Comparison of ENCODE assay signal across 14 cellular contexts in the genomic region with DNA sequence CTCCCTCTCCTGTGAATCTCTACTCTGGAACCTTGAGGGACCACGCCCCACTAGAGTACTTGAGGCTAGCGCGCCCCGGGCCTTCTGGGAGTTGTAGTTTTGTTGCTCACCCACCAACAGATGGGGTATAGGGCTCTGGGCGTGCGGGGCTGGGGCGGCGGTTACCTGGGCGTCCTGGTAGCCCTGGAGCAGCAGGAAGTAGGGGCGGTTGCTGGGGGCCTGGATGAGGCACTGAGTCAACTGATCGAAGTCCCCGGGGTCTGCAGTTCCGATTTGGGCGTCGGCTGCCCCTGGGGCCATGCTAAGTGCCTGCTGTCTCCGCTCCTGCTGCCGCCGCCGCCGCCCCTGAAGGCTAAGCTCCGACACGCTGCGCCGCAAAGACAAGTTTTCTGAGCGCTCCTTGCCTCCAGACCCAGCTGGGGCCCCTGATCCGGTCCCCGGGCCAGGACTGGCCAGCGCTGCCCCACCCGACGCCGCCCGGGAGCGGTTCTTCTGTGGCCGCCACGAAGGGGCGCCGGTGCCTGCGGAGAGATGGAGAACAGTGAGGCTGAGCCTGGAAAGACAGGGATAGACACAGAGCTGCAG. TPM values are rescaled to one million over a fixed set of nuclear protein-coding genes. Genes with fewer than 3 reads are reported as not detected.
DNase-seq lines count a peak whose midpoint lies in the region; ATAC-seq, FAIRE-seq and TF ChIP-seq lines count a peak whose summit lies in the region.
"Had no signal": no experiment of that assay in that cellular context is flagged by ENCODE, and none has a peak within 500 bp of the region (broad histone marks: within the 10 kb centered on the region; RNA-seq: fewer than 3 reads in every experiment).

No MANE protein-coding gene starts in this region.

- no peak overlapping the region for H3K27ac ChIP-seq in small intestine (ENCODE audit: low read depth in 1 of 2, low read length in 1 of 2)
- H3K27ac ChIP-seq in spleen = no peak overlapping the region

- TF ChIP-seq POLR2A in spleen (IDR thresholded peaks at IDR 0.05) = no peak

- H3K27me3 ChIP-seq in small intestine (ENCODE audit: control insufficient read depth in 2 of 2, insufficient read depth in 2 of 2, low read length in 2 of 2) = no peaks in the 10 kb centered on the region
- peaks cover 0 to 12% (median 11%) of the 10 kb centered on the region in 7 donors for H3K27me3 ChIP-seq in spleen (replicated peaks in 1 of 7)

- H3K9me3 ChIP-seq in small intestine (ENCODE audit: control insufficient read depth, low read depth) (no peaks in the 10 kb centered on the region), spleen (no peaks in the 10 kb centered on the region)

- peaks cover 0 to 8% of the 10 kb centered on the region in 2 donors for H3K4me1 ChIP-seq in small intestine (ENCODE audit: control insufficient read depth in 2 of 2, insufficient read depth in 1 of 2, low read depth in 1 of 2, low read length in 1 of 2)
- H3K4me1 ChIP-seq in spleen = peaks cover 0 to 36% (median 22%) of the 10 kb centered on the region in 6 donors

- H3K36me3 ChIP-seq in small intestine (ENCODE audit: control insufficient read depth in 2 of 2, insufficient read depth in 2 of 2, low read length in 2 of 2) = peaks cover 0 to 2% of the 10 kb centered on the region in 2 donors
- H3K36me3 ChIP-seq in spleen = peaks cover 0 to 44% (median 0%) of the 10 kb centered on the region in 6 donors

- FAIRE-seq in small intestine (lab: Jason Lieb, UNC) = no peak
- FAIRE-seq: GM12878 had no signal

- WGBS in small intestine, 3 donors = 11 to 41% (median 34%) methylated on average over 34 to 38 of the region's 38 CpGs
- WGBS in spleen, 5 donors = 77 to 84% (median 82%) methylated on average over 20 to 38 of the region's 38 CpGs

- no peak for TF ChIP-seq CTCF in spleen (IDR thresholded peaks at IDR 0.05 in 8 of 11, conservative IDR thresholded peaks at IDR 0.05 in 3 of 11)

- DNase-seq in NCI-H146 (lab: John Stamatoyannopoulos, UW) (peak; percentile 63), NCI-H146 treated with DMSO at 0.1 percent for 48 hours (lab: John Stamatoyannopoulos, UW; ENCODE audit: unreplicated experiment) (no peak), small intestine (peak; percentile 80), hepatic stellate cell (ENCODE audit: low spot score) (no peak), spleen (no peak)
- DNase-seq: 8988T; activated T-cell treated with anti-CD3 and anti-CD28 coated beads for 4 hours; erythroblast; posterior cingulate gyrus; SIG-M5; stimulated activated naive CD4-positive, alpha-beta T cell had no signal

- ATAC-seq in esophagus mucosa = peak; percentile 19
- ATAC-seq: GM12878 had no signal

- H3K4me3 ChIP-seq in small intestine (ENCODE audit: low read depth in 1 of 2, low read length in 2 of 2) (peak overlapping the region in 1 of 2 donors; percentile 18), spleen (peak overlapping the region in 1 of 8 donors; percentile 30)
- H3K4me3 ChIP-seq: GM12878 had no signal

- intact Hi-C loops in spleen (cut with DNase I; ENCODE audit: low total_unique reads) = no loop called here

RNA-seq across cellular contexts. Expression of a gene that starts 5.3 kb away (rescaled TPM):
- total RNA-seq in esophagus mucosa (7.3 TPM), spleen (10 to 100 TPM; 30.3 to 78.1 (median 39.8) TPM)
- polyA plus RNA-seq in small intestine (10 to 100 TPM in 1 of 3 donors, 1 to 10 TPM in 2; 1.3 to 13.5 (median 3.8) TPM), spleen (10 to 100 TPM; 15.1 to 62.8 (median 42.1) TPM)
- polyA plus RNA-seq: GM12878 had no signal

RNA-seq across cellular contexts. Expression of a gene that starts 11.6 kb away (rescaled TPM):
- total RNA-seq in esophagus mucosa = 1.3 TPM
- under 1 TPM in 1 of 3 donors, not detected in 2; 0.45 TPM for polyA plus RNA-seq in small intestine
- 1 to 10 TPM in 5 of 7 donors, under 1 TPM in 1, not detected in 1; 0.84 to 5.3 (median 1.8) TPM for total RNA-seq in spleen
- polyA plus RNA-seq in spleen = 1 to 10 TPM in 1 of 3 donors, under 1 TPM in 2; 0.26 to 1.0 (median 0.50) TPM
- total RNA-seq: GM12878, LHCN-M2 had no signal
- polyA plus RNA-seq: GM12878 had no signal

RNA-seq across cellular contexts. Expression of a gene that starts 15.6 kb away (rescaled TPM):
- total RNA-seq in esophagus mucosa (0.56 TPM), spleen (10 to 100 TPM in 1 of 7 donors, 1 to 10 TPM in 6; 3.1 to 10.3 (median 4.0) TPM)
- polyA plus RNA-seq in small intestine (1 to 10 TPM in 1 of 3 donors, under 1 TPM in 1, not detected in 1; 0.89 to 1.1 TPM), spleen (10 to 100 TPM in 1 of 3 donors, 1 to 10 TPM in 1, under 1 TPM in 1; 0.93 to 10.7 (median 3.6) TPM)

RNA-seq across cellular contexts. Expression of a gene that starts 17.3 kb away (rescaled TPM):
- total RNA-seq in esophagus mucosa = 6.1 TPM
- 1 to 10 TPM in 1 of 3 donors, under 1 TPM in 2; 0.22 to 7.8 (median 0.81) TPM for polyA plus RNA-seq in small intestine
- total RNA-seq in spleen = 10 to 100 TPM in 4 of 7 donors, 1 to 10 TPM in 3; 5.6 to 22.9 (median 10.0) TPM
- polyA plus RNA-seq in spleen = 1 to 10 TPM; 1.0 to 6.5 (median 2.7) TPM
- total RNA-seq: GM12878, LHCN-M2 had no signal

RNA-seq across cellular contexts. Expression of a gene that starts 20.2 kb away (rescaled TPM):
- total RNA-seq in esophagus mucosa (not detected), spleen (not detected)
- polyA plus RNA-seq in small intestine (under 1 TPM in 1 of 3 donors, not detected in 2; 0.09 TPM), spleen (not detected)
- total RNA-seq: GM12878, LHCN-M2 had no signal
- polyA plus RNA-seq: GM12878 had no signal

Comparison
In these comparisons a context has a peak if more than half of its experiments do, and no peak if none do; other contexts are left out.
1. DNase-seq: peak in NCI-H146 (single experiment) and small intestine (single experiment); none in NCI-H146 treated with DMSO at 0.1 percent for 48 hours (single experiment), hepatic stellate cell (single experiment) and spleen (single experiment).